15 cellular contexts compared by ENCODE assay signal in genomic region chr9:138044485-138045383, GRCh38.
DNase-seq lines count a peak whose midpoint lies in the region; ATAC-seq and TF ChIP-seq lines count a peak whose summit lies in the region.
"Had no signal": no experiment of that assay in that cellular context is flagged by ENCODE, and none has a peak within 500 bp of the region (broad histone marks: within the 10 kb centered on the region; RNA-seq: fewer than 3 reads in every experiment).

No MANE protein-coding gene starts in this region.

- no peaks in the 10 kb centered on the region for H3K27me3 ChIP-seq in colonic mucosa
- H3K27me3 ChIP-seq in prostate gland (replicated peaks; ENCODE audit: insufficient read depth), result no peaks in the 10 kb centered on the region
- H3K27me3 ChIP-seq: neural progenitor cell, upper lobe of left lung had no signal

- no peaks in the 10 kb centered on the region for H3K4me1 ChIP-seq in colonic mucosa
- no peaks in the 10 kb centered on the region for H3K4me1 ChIP-seq in prostate gland (replicated peaks)
- H3K4me1 ChIP-seq: neural progenitor cell, upper lobe of left lung had no signal

- 77% methylated on average over 18 of the region's 18 CpGs for WGBS in prostate gland

- H3K4me3 Mint-ChIP-seq in neural crest cell (no peak overlapping the region), type B pancreatic cell (no peak overlapping the region)
- H3K4me3 Mint-ChIP-seq: CD8-positive, alpha-beta T cell had no signal

- H3K27ac ChIP-seq in colonic mucosa (no peak overlapping the region), prostate gland (no peak overlapping the region)
- H3K27ac ChIP-seq: neural progenitor cell, upper lobe of left lung had no signal

- H3K4me3 ChIP-seq in colonic mucosa (no peak overlapping the region), prostate gland (no peak overlapping the region)
- H3K4me3 ChIP-seq: neural progenitor cell, upper lobe of left lung had no signal

- H3K9ac ChIP-seq in colonic mucosa (ENCODE audit: low read depth in 2 of 2, low read length in 2 of 2), result no peak overlapping the region
- H3K9ac ChIP-seq: neural progenitor cell had no signal

- H3K36me3 ChIP-seq in colonic mucosa (no peaks in the 10 kb centered on the region), prostate gland (no peaks in the 10 kb centered on the region)
- H3K36me3 ChIP-seq: neural progenitor cell, upper lobe of left lung had no signal

- intact Hi-C loops in colonic mucosa (cut with DNase I), result no loop called here
- intact Hi-C loops in prostate gland (cut with DNase I), result no loop called here

- H3K27me3 Mint-ChIP-seq in neural crest cell (ENCODE audit: low read depth), result no peaks in the 10 kb centered on the region
- H3K27me3 Mint-ChIP-seq in type B pancreatic cell, result peaks cover 8% of the 10 kb centered on the region

- H3K9me3 ChIP-seq in colonic mucosa (no peaks in the 10 kb centered on the region), prostate gland (no peaks in the 10 kb centered on the region)
- H3K9me3 ChIP-seq: upper lobe of left lung had no signal

- ATAC-seq in omental fat pad (ENCODE audit: low FRiP score), result no peak
- ATAC-seq: CD8-positive, alpha-beta T cell had no signal

- H3K36me3 Mint-ChIP-seq in neural crest cell (ENCODE audit: low read depth), result no peaks in the 10 kb centered on the region
- no peaks in the 10 kb centered on the region for H3K36me3 Mint-ChIP-seq in type B pancreatic cell
- H3K36me3 Mint-ChIP-seq: CD8-positive, alpha-beta T cell; neural progenitor cell had no signal

- no peak for TF ChIP-seq POLR2A in prostate gland (IDR thresholded peaks at IDR 0.05)

- peak; percentile 37 for DNase-seq in activated CD8-positive, alpha-beta memory T cell treated with anti-CD3 and anti-CD28 coated beads for 24 hours
- no peak for DNase-seq in activated CD8-positive, alpha-beta memory T cell treated with anti-CD3 and anti-CD28 coated beads, Interleukin-2, amount 50 U/mL, for 4 hours
- DNase-seq in colonic mucosa (peak; percentile 8), neural crest cell (ENCODE audit: low read depth, low spot score) (no peak), type B pancreatic cell (ENCODE audit: extremely low spot score, unreplicated experiment) (peak; percentile 55), prostate gland (ENCODE audit: low spot score) (no peak), omental fat pad (ENCODE audit: low spot score) (no peak)
- no peak for DNase-seq in activated naive CD4-positive, alpha-beta T cell treated with Interleukin-2 at 50 U/mL for 16 hours
- DNase-seq: dermis blood vessel endothelial cell, mesenchymal stem cell, NCI-H774 had no signal

- H3K27ac Mint-ChIP-seq in neural crest cell (ENCODE audit: unreplicated experiment), result peak overlapping the region; percentile 58
- H3K27ac Mint-ChIP-seq in type B pancreatic cell, result no peak overlapping the region
- H3K27ac Mint-ChIP-seq: activated T-helper 2 cell treated with anti-CD3 and anti-CD28 coated beads, Interferon-gamma antibody, Interleukin-2, Interleukin-4, amounts not matched to agents 10 μg/mL and 5 μg/mL and 100 μg/mL, durations not matched to agents 14 hours and 24 hours and 36 hours; CD8-positive, alpha-beta T cell had no signal

- H3K4me1 Mint-ChIP-seq in neural crest cell (no peaks in the 10 kb centered on the region), type B pancreatic cell (ENCODE audit: unreplicated experiment) (peaks cover 6% of the 10 kb centered on the region)

- no peak for TF ChIP-seq CTCF in colonic mucosa (IDR thresholded peaks at IDR 0.05)
- TF ChIP-seq CTCF in neural crest cell (conservative IDR thresholded peaks at IDR 0.05), result no peak
- TF ChIP-seq CTCF in type B pancreatic cell (conservative IDR thresholded peaks at IDR 0.05), result no peak
- TF ChIP-seq CTCF in prostate gland (IDR thresholded peaks at IDR 0.05), result no peak
- TF ChIP-seq CTCF in omental fat pad (IDR thresholded peaks at IDR 0.05), result no peak

- no peaks in the 10 kb centered on the region for H3K9me3 Mint-ChIP-seq in neural crest cell
- no peaks in the 10 kb centered on the region for H3K9me3 Mint-ChIP-seq in type B pancreatic cell
- H3K9me3 Mint-ChIP-seq: activated T-helper 2 cell treated with anti-CD3 and anti-CD28 coated beads, Interferon-gamma antibody, Interleukin-2, Interleukin-4, amounts not matched to agents 10 μg/mL and 5 μg/mL and 100 μg/mL, durations not matched to agents 14 hours and 24 hours and 36 hours; CD8-positive, alpha-beta T cell; neural progenitor cell had no signal

Comparison
In these comparisons a context has a peak if more than half of its experiments do, and no peak if none do; other contexts are left out.
1. DNase-seq: peak in activated CD8-positive, alpha-beta memory T cell treated with anti-CD3 and anti-CD28 coated beads for 24 hours (single experiment), colonic mucosa (single experiment) and type B pancreatic cell (single experiment); none in activated CD8-positive, alpha-beta memory T cell treated with anti-CD3 and anti-CD28 coated beads, Interleukin-2, amount 50 U/mL, for 4 hours (single experiment), neural crest cell (single experiment), prostate gland (single experiment), activated naive CD4-positive, alpha-beta T cell treated with Interleukin-2 at 50 U/mL for 16 hours (single experiment) and omental fat pad (single experiment).